ENCODE assay signal across 1 cellular context in genomic region chr17:43021739-43022512, GRCh38.
TF ChIP-seq lines count a peak whose summit lies in the region.

Gene VAT1, minus strand, starts transcription at chr17:43022385. Its CDS starts 63 bp downstream, at chr17:43022322.

TF ChIP-seq in HepG2, 621 proteins besides CTCF, POLR2A, EP300 and RAD21 (continued from another document and continues in another):
- TF ChIP-seq GMEB2 (CRISPR knock-in tag; IDR thresholded peaks at IDR 0.05; ENCODE audit: low read depth), result no peak
- TF ChIP-seq ZNF382 (CRISPR knock-in tag; IDR thresholded peaks at IDR 0.05; ENCODE audit: borderline replicate concordance), result no peak
- no peak for TF ChIP-seq SUZ12 (IDR thresholded peaks at IDR 0.05; ENCODE audit: low read depth, low read length)
- peak; percentile 91 for TF ChIP-seq BRD4 (CRISPR knock-in tag; IDR thresholded peaks at IDR 0.05)
- TF ChIP-seq, protein P1, sequence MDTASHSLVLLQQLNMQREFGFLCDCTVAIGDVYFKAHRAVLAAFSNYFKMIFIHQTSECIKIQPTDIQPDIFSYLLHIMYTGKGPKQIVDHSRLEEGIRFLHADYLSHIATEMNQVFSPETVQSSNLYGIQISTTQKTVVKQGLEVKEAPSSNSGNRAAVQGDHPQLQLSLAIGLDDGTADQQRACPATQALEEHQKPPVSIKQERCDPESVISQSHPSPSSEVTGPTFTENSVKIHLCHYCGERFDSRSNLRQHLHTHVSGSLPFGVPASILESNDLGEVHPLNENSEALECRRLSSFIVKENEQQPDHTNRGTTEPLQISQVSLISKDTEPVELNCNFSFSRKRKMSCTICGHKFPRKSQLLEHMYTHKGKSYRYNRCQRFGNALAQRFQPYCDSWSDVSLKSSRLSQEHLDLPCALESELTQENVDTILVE (CRISPR knock-in tag; IDR thresholded peaks at IDR 0.05), result no peak; the same call in 1 of the 2 replicates
- peak; percentile 84 for TF ChIP-seq ZNF430 (CRISPR knock-in tag; IDR thresholded peaks at IDR 0.05)
- peak; percentile 82 for TF ChIP-seq ARNT2 (CRISPR knock-in tag; IDR thresholded peaks at IDR 0.05; ENCODE audit: low read depth)
- TF ChIP-seq ZNF232 (CRISPR knock-in tag; IDR thresholded peaks at IDR 0.05; ENCODE audit: borderline replicate concordance), result peak; percentile 83; the same call in 1 of the 2 replicates
- no peak for TF ChIP-seq STAG1 (CRISPR knock-in tag; IDR thresholded peaks at IDR 0.05)
- peak; percentile 53; the same call in 1 of the 2 replicates for TF ChIP-seq MTF1 (CRISPR knock-in tag; IDR thresholded peaks at IDR 0.05)
- TF ChIP-seq NFKBIZ (CRISPR knock-in tag; IDR thresholded peaks at IDR 0.05), result no peak
- no peak for TF ChIP-seq ZNF83 (CRISPR knock-in tag; IDR thresholded peaks at IDR 0.05; ENCODE audit: borderline replicate concordance)
- no peak for TF ChIP-seq LCORL (IDR thresholded peaks at IDR 0.05)
- no peak; the same call in 1 of the 2 replicates for TF ChIP-seq LCORL (CRISPR knock-in tag; IDR thresholded peaks at IDR 0.05)
- TF ChIP-seq ZNF614 (CRISPR knock-in tag; IDR thresholded peaks at IDR 0.05; ENCODE audit: borderline replicate concordance), result peak; percentile 78; the same call in 1 of the 2 replicates
- TF ChIP-seq AKNA (CRISPR knock-in tag; IDR thresholded peaks at IDR 0.05; ENCODE audit: borderline replicate concordance), result no peak; the same call in 1 of the 2 replicates
- peak; percentile 83 for TF ChIP-seq MXD1 (CRISPR knock-in tag; IDR thresholded peaks at IDR 0.05)
- TF ChIP-seq ZNF251 (CRISPR knock-in tag; IDR thresholded peaks at IDR 0.05), result peak; percentile 85
- peak; percentile 74; the same call in 1 of the 2 replicates for TF ChIP-seq LBX2 (CRISPR knock-in tag; IDR thresholded peaks at IDR 0.05; ENCODE audit: borderline replicate concordance)
- TF ChIP-seq ZNF549 (CRISPR knock-in tag; IDR thresholded peaks at IDR 0.05), result peak; percentile 61; the same call in 1 of the 2 replicates
- TF ChIP-seq TERF1 (CRISPR knock-in tag; IDR thresholded peaks at IDR 0.05), result no peak
- no peak; the same call in 1 of the 2 replicates for TF ChIP-seq MTA3 (CRISPR knock-in tag; IDR thresholded peaks at IDR 0.05)
- TF ChIP-seq, protein P2, sequence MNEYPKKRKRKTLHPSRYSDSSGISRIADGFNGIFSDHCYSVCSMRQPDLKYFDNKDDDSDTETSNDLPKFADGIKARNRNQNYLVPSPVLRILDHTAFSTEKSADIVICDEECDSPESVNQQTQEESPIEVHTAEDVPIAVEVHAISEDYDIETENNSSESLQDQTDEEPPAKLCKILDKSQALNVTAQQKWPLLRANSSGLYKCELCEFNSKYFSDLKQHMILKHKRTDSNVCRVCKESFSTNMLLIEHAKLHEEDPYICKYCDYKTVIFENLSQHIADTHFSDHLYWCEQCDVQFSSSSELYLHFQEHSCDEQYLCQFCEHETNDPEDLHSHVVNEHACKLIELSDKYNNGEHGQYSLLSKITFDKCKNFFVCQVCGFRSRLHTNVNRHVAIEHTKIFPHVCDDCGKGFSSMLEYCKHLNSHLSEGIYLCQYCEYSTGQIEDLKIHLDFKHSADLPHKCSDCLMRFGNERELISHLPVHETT (CRISPR knock-in tag; conservative IDR thresholded peaks at IDR 0.05), result peak; percentile 79
- peak; percentile 50; the same call in 1 of the 2 replicates for TF ChIP-seq ZNF878 (CRISPR knock-in tag; IDR thresholded peaks at IDR 0.05)
- TF ChIP-seq DMAP1 (CRISPR knock-in tag; IDR thresholded peaks at IDR 0.05), result peak; percentile 68
- no peak for TF ChIP-seq ZNF432 (CRISPR knock-in tag; IDR thresholded peaks at IDR 0.05; ENCODE audit: borderline replicate concordance)
- no peak for TF ChIP-seq ZNF580 (CRISPR knock-in tag; IDR thresholded peaks at IDR 0.05; ENCODE audit: borderline replicate concordance, low read depth)
- TF ChIP-seq ZNF713 (CRISPR knock-in tag; IDR thresholded peaks at IDR 0.05), result no peak
- TF ChIP-seq PATZ1 (CRISPR knock-in tag; IDR thresholded peaks at IDR 0.05), result peak; percentile 49
- peak; percentile 74; the same call in 1 of the 2 replicates for TF ChIP-seq GABPB1 (CRISPR knock-in tag; IDR thresholded peaks at IDR 0.05)
- no peak for TF ChIP-seq SRSF4 (IDR thresholded peaks at IDR 0.05; ENCODE audit: low read depth, low read length, poor library complexity, severe bottlenecking)
- TF ChIP-seq, protein P3, sequence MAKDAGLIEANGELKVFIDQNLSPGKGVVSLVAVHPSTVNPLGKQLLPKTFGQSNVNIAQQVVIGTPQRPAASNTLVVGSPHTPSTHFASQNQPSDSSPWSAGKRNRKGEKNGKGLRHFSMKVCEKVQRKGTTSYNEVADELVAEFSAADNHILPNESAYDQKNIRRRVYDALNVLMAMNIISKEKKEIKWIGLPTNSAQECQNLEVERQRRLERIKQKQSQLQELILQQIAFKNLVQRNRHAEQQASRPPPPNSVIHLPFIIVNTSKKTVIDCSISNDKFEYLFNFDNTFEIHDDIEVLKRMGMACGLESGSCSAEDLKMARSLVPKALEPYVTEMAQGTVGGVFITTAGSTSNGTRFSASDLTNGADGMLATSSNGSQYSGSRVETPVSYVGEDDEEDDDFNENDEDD (CRISPR knock-in tag; IDR thresholded peaks at IDR 0.05; ENCODE audit: borderline replicate concordance), result no peak
- TF ChIP-seq, protein P4, sequence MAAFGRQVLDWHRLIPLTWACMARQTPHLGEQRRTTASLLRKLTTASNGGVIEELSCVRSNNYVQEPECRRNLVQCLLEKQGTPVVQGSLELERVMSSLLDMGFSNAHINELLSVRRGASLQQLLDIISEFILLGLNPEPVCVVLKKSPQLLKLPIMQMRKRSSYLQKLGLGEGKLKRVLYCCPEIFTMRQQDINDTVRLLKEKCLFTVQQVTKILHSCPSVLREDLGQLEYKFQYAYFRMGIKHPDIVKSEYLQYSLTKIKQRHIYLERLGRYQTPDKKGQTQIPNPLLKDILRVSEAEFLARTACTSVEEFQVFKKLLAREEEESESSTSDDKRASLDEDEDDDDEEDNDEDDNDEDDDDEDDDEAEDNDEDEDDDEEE (CRISPR knock-in tag; IDR thresholded peaks at IDR 0.05), result peak; percentile 97; the same call in 1 of the 2 replicates
- TF ChIP-seq, protein P5, sequence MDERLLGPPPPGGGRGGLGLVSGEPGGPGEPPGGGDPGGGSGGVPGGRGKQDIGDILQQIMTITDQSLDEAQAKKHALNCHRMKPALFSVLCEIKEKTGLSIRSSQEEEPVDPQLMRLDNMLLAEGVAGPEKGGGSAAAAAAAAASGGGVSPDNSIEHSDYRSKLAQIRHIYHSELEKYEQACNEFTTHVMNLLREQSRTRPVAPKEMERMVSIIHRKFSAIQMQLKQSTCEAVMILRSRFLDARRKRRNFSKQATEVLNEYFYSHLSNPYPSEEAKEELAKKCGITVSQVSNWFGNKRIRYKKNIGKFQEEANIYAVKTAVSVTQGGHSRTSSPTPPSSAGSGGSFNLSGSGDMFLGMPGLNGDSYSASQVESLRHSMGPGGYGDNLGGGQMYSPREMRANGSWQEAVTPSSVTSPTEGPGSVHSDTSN (CRISPR knock-in tag; IDR thresholded peaks at IDR 0.05), result no peak
- TF ChIP-seq, protein P6, sequence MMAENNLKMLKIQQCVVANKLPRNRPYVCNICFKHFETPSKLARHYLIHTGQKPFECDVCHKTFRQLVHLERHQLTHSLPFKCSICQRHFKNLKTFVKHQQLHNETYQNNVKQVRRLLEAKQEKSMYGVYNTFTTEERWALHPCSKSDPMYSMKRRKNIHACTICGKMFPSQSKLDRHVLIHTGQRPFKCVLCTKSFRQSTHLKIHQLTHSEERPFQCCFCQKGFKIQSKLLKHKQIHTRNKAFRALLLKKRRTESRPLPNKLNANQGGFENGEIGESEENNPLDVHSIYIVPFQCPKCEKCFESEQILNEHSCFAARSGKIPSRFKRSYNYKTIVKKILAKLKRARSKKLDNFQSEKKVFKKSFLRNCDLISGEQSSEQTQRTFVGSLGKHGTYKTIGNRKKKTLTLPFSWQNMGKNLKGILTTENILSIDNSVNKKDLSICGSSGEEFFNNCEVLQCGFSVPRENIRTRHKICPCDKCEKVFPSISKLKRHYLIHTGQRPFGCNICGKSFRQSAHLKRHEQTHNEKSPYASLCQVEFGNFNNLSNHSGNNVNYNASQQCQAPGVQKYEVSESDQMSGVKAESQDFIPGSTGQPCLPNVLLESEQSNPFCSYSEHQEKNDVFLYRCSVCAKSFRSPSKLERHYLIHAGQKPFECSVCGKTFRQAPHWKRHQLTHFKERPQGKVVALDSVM (CRISPR knock-in tag; IDR thresholded peaks at IDR 0.05), result peak; percentile 77
- TF ChIP-seq ZNF263 (CRISPR knock-in tag; IDR thresholded peaks at IDR 0.05), result peak; percentile 64; the same call in 1 of the 2 replicates
- no peak for TF ChIP-seq IKZF1 (IDR thresholded peaks at IDR 0.05)
- no peak for TF ChIP-seq ZKSCAN5 (CRISPR knock-in tag; IDR thresholded peaks at IDR 0.05)
